Comparison of ENCODE assay signal across 7 cellular contexts in genomic region chr7:149742075-149742701, GRCh38. TPM values are rescaled to one million over a fixed set of nuclear protein-coding genes. Genes with fewer than 3 reads are reported as not detected.
DNase-seq lines count a peak whose midpoint lies in the region; ATAC-seq, FAIRE-seq and TF ChIP-seq lines count a peak whose summit lies in the region.

No MANE protein-coding gene starts in this region.

- DNase-seq in GM13976 (ENCODE audit: low spot score) = peak; percentile 85
- DNase-seq in NCI-H2227 treated with DMSO at 0.1 percent for 48 hours (lab: John Stamatoyannopoulos, UW) = peak; percentile 86
- peak; percentile 73 for DNase-seq in activated CD4-positive, alpha-beta T cell treated with anti-CD3 and anti-CD28 coated beads for 48 hours
- peak; percentile 25 to 39 for DNase-seq in dermis microvascular lymphatic vessel endothelial cell (ENCODE audit: low read depth in 2 of 2)
- peak; percentile 41 for DNase-seq in HepG2 (ENCODE audit: low spot score)
- DNase-seq in stimulated activated CD4-positive, alpha-beta T cell treated with anti-CD3 and anti-CD28 coated beads, Interleukin-2, amount 100 ng/mL, for 48 hours = peak; percentile 62 to 64

- no peaks in the 10 kb centered on the region for H3K9me3 ChIP-seq in HepG2 (ENCODE audit: low read length)

- peak overlapping the region; percentile 41; the same call in 1 of the 2 replicates for H3K9ac ChIP-seq in HepG2 (ENCODE audit: insufficient read depth, low read depth, low read length)

- CTCF ChIA-PET in HepG2 (lab: Yijun Ruan, JAX; ENCODE audit: low intra/inter-chr PET ratio, low total read pairs) = interaction anchor here (1.9 to 2.4 kb wide), 2 partner anchors 73 to 80 kb away, joined by 19 to 43 read pairs; no protein-coding TSS in a partner anchor

- in situ Hi-C loops in GM13976 (cut with MboI; ENCODE audit: low sequenced_read_pairs, unreplicated experiment) (loop anchor here (10.0 kb wide), 1 partner anchor 77 kb away; no protein-coding TSS in a partner anchor), HepG2 (cut with HindIII; ENCODE audit: extremely low pct_ligation_motif_present, low pct_unique_long_range_greater_than_20kb) (no loop called here)

- POLR2A ChIA-PET in HepG2 (lab: Yijun Ruan, JAX) = interaction anchor here (1.0 kb wide), 1 partner anchor 80 kb away, joined by 9 read pairs; no protein-coding TSS in a partner anchor

- 0% methylated on average over 13 of the region's 17 CpGs for WGBS in HepG2 (ENCODE audit: low lambda C conversion rate)

- H3K27me3 ChIP-seq in HepG2 (ENCODE audit: control insufficient read depth in 1 of 2, insufficient read depth in 2 of 2, low read length in 2 of 2) = peaks cover 0 to 1% of the 10 kb centered on the region in 2 experiments; a peak in 2 of 5 replicates

- H3K79me2 ChIP-seq in HepG2 (ENCODE audit: insufficient read depth, low read length) = no peaks in the 10 kb centered on the region

- H3K4me2 ChIP-seq in HepG2 (ENCODE audit: low read depth, low read length) = peak overlapping the region; percentile 85

- TF ChIP-seq RAD21 in HepG2 (CRISPR knock-in tag; IDR thresholded peaks at IDR 0.05) = peak; percentile 77

- peak overlapping the region; percentile 29 to 59 (median 48); a peak in 4 of 6 replicates for H3K4me3 ChIP-seq in HepG2 (replicated peaks in 1 of 3; ENCODE audit: insufficient read depth in 1 of 3, low read depth in 2 of 3, low read length in 3 of 3)

- TF ChIP-seq CTCF in GM13976 (IDR thresholded peaks at IDR 0.05; ENCODE audit: borderline replicate concordance, control extremely low read depth, extremely low read depth, insufficient read depth, missing control alignments) (peak; percentile 97), HepG2 (CRISPR knock-in tag; IDR thresholded peaks at IDR 0.05) (peak; percentile 93)

- H4K20me1 ChIP-seq in HepG2 (ENCODE audit: insufficient read depth, low read length) = no peaks in the 10 kb centered on the region

- H3K27ac ChIP-seq in HepG2 (ENCODE audit: extremely low read length, insufficient read depth, low read length) = no peak overlapping the region

- intact Hi-C loops in HepG2 (cut with micrococcal nuclease; ENCODE audit: unreplicated experiment) = loop anchor here (1.0 kb wide), 1 partner anchor 80 kb away; no protein-coding TSS in a partner anchor

- ATAC-seq in HG03097 (IDR thresholded peaks at IDR 0.05; ENCODE audit: low FRiP score, unreplicated experiment) (peak; percentile 73), HepG2 (peak; percentile 92)

- no peaks in the 10 kb centered on the region for H3K36me3 ChIP-seq in HepG2 (replicated peaks in 1 of 2; ENCODE audit: control insufficient read depth in 1 of 2, insufficient read depth in 2 of 2, low read length in 2 of 2)

- peaks cover 12% of the 10 kb centered on the region for H3K4me1 ChIP-seq in HepG2 (ENCODE audit: insufficient read depth, low read length)

- no TSS peak for BruUV-seq in HepG2 (replicated peaks; lab: Mats Ljungman, UMichigan)

- TF ChIP-seq EP300 in HepG2 (IDR thresholded peaks at IDR 0.05; ENCODE audit: low read depth in 2 of 2, low read length in 2 of 2) (no peak), HepG2 (CRISPR knock-in tag; IDR thresholded peaks at IDR 0.05; ENCODE audit: borderline replicate concordance) (no peak)

- H2AFZ ChIP-seq in HepG2 (ENCODE audit: low read length) = peak overlapping the region; percentile 71

- FAIRE-seq in HepG2 (lab: Jason Lieb, UNC) = peak; percentile 56

- TF ChIP-seq POLR2A in HepG2 (IDR thresholded peaks at IDR 0.05; ENCODE audit: insufficient read depth in 1 of 2, low read depth in 2 of 2, low read length in 2 of 2) = no peak

TF ChIP-seq in HepG2, 621 proteins besides CTCF, POLR2A, EP300 and RAD21 (continues in another document):
- no peak for TF ChIP-seq ZFP37 (CRISPR knock-in tag; IDR thresholded peaks at IDR 0.05; ENCODE audit: borderline replicate concordance)
- 0 out of 2 replicates have a peak, but pooled peaks have one; percentile 46 for TF ChIP-seq ZNF605 (CRISPR knock-in tag; IDR thresholded peaks at IDR 0.05)
- TF ChIP-seq TEAD3 (CRISPR knock-in tag; optimal IDR thresholded peaks at IDR 0.05; ENCODE audit: borderline replicate concordance) = peak; percentile 31
- TF ChIP-seq ZNF292 (CRISPR knock-in tag; IDR thresholded peaks at IDR 0.05; ENCODE audit: borderline replicate concordance, low read depth) = no peak
- TF ChIP-seq MAFF (IDR thresholded peaks at IDR 0.05; ENCODE audit: low read depth, low read length) = no peak
- TF ChIP-seq ERF (CRISPR knock-in tag; IDR thresholded peaks at IDR 0.05) = 0 out of 2 replicates have a peak, but pooled peaks have one; percentile 59
- 0 out of 2 replicates have a peak, but pooled peaks have one; percentile 67 for TF ChIP-seq ZNF598 (CRISPR knock-in tag; IDR thresholded peaks at IDR 0.05; ENCODE audit: borderline replicate concordance)
- TF ChIP-seq ZNF878 (CRISPR knock-in tag; IDR thresholded peaks at IDR 0.05) = no peak
- TF ChIP-seq LCORL (IDR thresholded peaks at IDR 0.05) = no peak
- no peak for TF ChIP-seq LCORL (CRISPR knock-in tag; IDR thresholded peaks at IDR 0.05)
- TF ChIP-seq MAZ (IDR thresholded peaks at IDR 0.05; ENCODE audit: borderline replicate concordance, low read depth, low read length) = no peak
- no peak for TF ChIP-seq MAZ (CRISPR knock-in tag; IDR thresholded peaks at IDR 0.05; ENCODE audit: low read depth)
- TF ChIP-seq TEF (CRISPR knock-in tag; IDR thresholded peaks at IDR 0.05) = no peak
- no peak for TF ChIP-seq PBX3 (CRISPR knock-in tag; IDR thresholded peaks at IDR 0.05; ENCODE audit: borderline replicate concordance)
- no peak for TF ChIP-seq MAFG (CRISPR knock-in tag; IDR thresholded peaks at IDR 0.05)
- no peak for TF ChIP-seq SOX6 (IDR thresholded peaks at IDR 0.05)
- TF ChIP-seq SOX6 (CRISPR knock-in tag; IDR thresholded peaks at IDR 0.05) = peak; percentile 23; the same call in 1 of the 2 replicates
- no peak; the same call in 1 of the 2 replicates for TF ChIP-seq TSC22D2 (CRISPR knock-in tag; IDR thresholded peaks at IDR 0.05; ENCODE audit: borderline replicate concordance)
- 0 out of 2 replicates have a peak, but pooled peaks have one; percentile 33 for TF ChIP-seq CHCHD3 (CRISPR knock-in tag; IDR thresholded peaks at IDR 0.05)
- peak; percentile 47 for TF ChIP-seq GABPB1 (CRISPR knock-in tag; IDR thresholded peaks at IDR 0.05)
- TF ChIP-seq MEIS2 (CRISPR knock-in tag; IDR thresholded peaks at IDR 0.05) = no peak
- no peak for TF ChIP-seq CBX5 (CRISPR knock-in tag; IDR thresholded peaks at IDR 0.05; ENCODE audit: borderline replicate concordance)
- no peak for TF ChIP-seq SRSF1 (optimal IDR thresholded peaks at IDR 0.05; ENCODE audit: low read depth, low read length)
- TF ChIP-seq CEBPG (CRISPR knock-in tag; IDR thresholded peaks at IDR 0.05) = no peak
- no peak for TF ChIP-seq ZKSCAN8 (CRISPR knock-in tag; IDR thresholded peaks at IDR 0.05; ENCODE audit: borderline replicate concordance)

RNA-seq across cellular contexts. Expression of gene ZNF467, which starts 31.2 kb away (rescaled TPM):
- total RNA-seq in dermis microvascular lymphatic vessel endothelial cell (4.5 and 8.0 TPM in 2 replicates), HepG2 (2016; rRNA removed; fragmentation: Illumina TruSeq; extraction: Trizol) (not detected in 2 replicates)
- not detected in 2 replicates for total RNA-seq in HepG2 (2016; cell fraction: cytosol; rRNA removed; fragmentation: Illumina TruSeq; extraction: Trizol; ENCODE audit: low read depth)
- total RNA-seq in HepG2 (2016; cell fraction: insoluble cytoplasmic fraction; rRNA removed; fragmentation: Illumina TruSeq; extraction: Trizol) = not detected in 2 replicates
- total RNA-seq in HepG2 (2016; cell fraction: membrane; rRNA removed; fragmentation: Illumina TruSeq; extraction: Trizol) = not detected in 2 replicates
- total RNA-seq in HepG2 (2016; cell fraction: nucleus; rRNA removed; fragmentation: Illumina TruSeq; extraction: Trizol) = not detected in 2 replicates
- 0.03 TPM in 1 of 2 replicates, not detected in the other for polyA plus RNA-seq in HepG2 (2011; rRNA removed)
- polyA plus RNA-seq in HepG2 (2011; cell fraction: cytosol; rRNA removed) = 0.01 and 0.04 TPM in 2 replicates
- polyA plus RNA-seq in HepG2 (2011; cell fraction: nucleus; rRNA removed) = 0.27 and 0.28 TPM in 2 replicates
- polyA plus RNA-seq in HepG2 (2012) = not detected in 2 replicates
- 0.05 and 0.08 TPM in 2 replicates for polyA plus RNA-seq in HepG2 (2016; cell fraction: cytosol; fragmentation: Illumina TruSeq; extraction: Trizol; ENCODE audit: low read depth)
- not detected in 2 replicates for polyA plus RNA-seq in HepG2 (2016; cell fraction: insoluble cytoplasmic fraction; fragmentation: Illumina TruSeq; extraction: Trizol; ENCODE audit: low read depth)
- not detected in 2 replicates for polyA plus RNA-seq in HepG2 (2016; cell fraction: membrane; fragmentation: Illumina TruSeq; extraction: Trizol; ENCODE audit: low read depth)
- not detected in 2 replicates for polyA plus RNA-seq in HepG2 (2016; cell fraction: nucleus; fragmentation: Illumina TruSeq; extraction: Trizol; ENCODE audit: insufficient read depth, low read depth)
- polyA minus RNA-seq in HepG2 (2011; rRNA and poly(A)+ RNA removed; ENCODE audit: low replicate concordance) = 0.06 TPM in 1 of 2 replicates, not detected in the other
- polyA minus RNA-seq in HepG2 (2011; cell fraction: cytosol; rRNA and poly(A)+ RNA removed) = not detected in 2 replicates
- polyA minus RNA-seq in HepG2 (2011; cell fraction: nucleus; rRNA and poly(A)+ RNA removed) = not detected in 2 replicates

Comparison
In these comparisons a context has a peak if more than half of its experiments do, and no peak if none do; other contexts are left out.
1. DNase-seq: peak in every context shown above with its lines; median percentile 86 in NCI-H2227 treated with DMSO at 0.1 percent for 48 hours; 85 in GM13976; 73 in activated CD4-positive, alpha-beta T cell treated with anti-CD3 and anti-CD28 coated beads for 48 hours; 63 in stimulated activated CD4-positive, alpha-beta T cell treated with anti-CD3 and anti-CD28 coated beads, Interleukin-2, amount 100 ng/mL, for 48 hours; 41 in HepG2; 32 in dermis microvascular lymphatic vessel endothelial cell.